8 cellular contexts compared by ENCODE assay signal in the genomic region with DNA sequence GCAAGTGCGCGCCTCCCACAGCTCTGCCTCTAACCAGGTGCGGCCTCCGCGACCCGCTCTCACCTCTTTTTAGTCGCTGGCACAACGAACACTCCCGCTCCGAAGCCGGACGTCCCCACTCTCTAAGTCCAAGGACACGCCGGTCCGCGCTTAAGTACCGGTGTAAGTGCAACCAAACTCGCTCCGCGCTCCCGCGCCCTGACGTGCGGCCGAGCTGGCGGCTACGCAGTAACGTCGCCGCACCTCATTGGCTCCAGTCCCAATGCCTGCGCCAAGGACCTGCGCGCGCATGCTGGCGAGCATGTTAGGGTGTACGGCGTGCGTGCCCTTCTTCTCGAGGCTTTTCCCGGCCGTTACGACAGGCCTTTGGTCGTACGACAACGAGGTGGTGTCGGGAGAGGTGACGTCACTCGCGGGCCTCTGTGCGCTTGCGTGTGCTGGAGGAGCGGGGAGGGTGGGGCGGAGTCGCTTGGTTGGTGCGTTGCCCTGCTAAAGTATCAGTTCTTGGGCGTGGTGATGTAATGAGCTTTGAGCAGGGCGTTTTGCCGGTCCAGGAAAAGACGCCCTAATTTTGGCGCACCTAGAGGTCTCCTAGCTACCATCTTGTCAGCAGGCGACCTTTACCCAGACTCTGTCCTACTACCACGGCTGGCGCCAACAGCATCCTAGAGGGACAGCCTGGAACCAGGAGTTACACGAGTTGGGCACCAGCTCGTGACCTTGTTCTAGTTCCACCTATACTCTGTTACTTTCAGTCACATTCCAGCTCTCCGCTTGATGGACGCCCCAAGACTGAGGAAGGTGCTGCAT. TPM values are rescaled to one million over a fixed set of nuclear protein-coding genes. Genes with fewer than 3 reads are reported as not detected.
DNase-seq lines count a peak whose midpoint lies in the region; ATAC-seq, FAIRE-seq and TF ChIP-seq lines count a peak whose summit lies in the region.

A gene (minus strand): TSS at position 124 of the 810 bp plus-strand sequence. CDS start 1,141 bp downstream, outside the sequence.

- H3K79me2 ChIP-seq in Loucy (ENCODE audit: insufficient read depth, low read length) = peaks cover 43% of the 10 kb centered on the region

- H3K36me3 Mint-ChIP-seq in naive thymus-derived CD8-positive, alpha-beta T cell = peaks cover 0 to 40% (median 5%) of the 10 kb centered on the region in 3 donors

- POLR2A ChIA-PET in naive thymus-derived CD8-positive, alpha-beta T cell (lab: Charles Lee) = interaction anchor here (0.5 to 1.5 kb wide), 16 partner anchors 10 to 1944 kb away, joined by 3 to 6 read pairs (median 3); a partner anchor contains a TSS

- peak within 1 kb of the TSS; percentile 99 to 100 (median 100) for H3K27ac Mint-ChIP-seq in naive thymus-derived CD8-positive, alpha-beta T cell

- peak within 1 kb of the TSS; percentile 95 for H3K9ac ChIP-seq in Loucy (ENCODE audit: low read depth, low read length, poor library complexity, severe bottlenecking)

- H3K9me3 Mint-ChIP-seq in naive thymus-derived CD8-positive, alpha-beta T cell = no peaks in the 10 kb centered on the region

- peak within 1 kb of the TSS; percentile 78 for H3K4me2 ChIP-seq in Loucy (ENCODE audit: low read depth, low read length, poor library complexity, severe bottlenecking)

- H3K9me2 ChIP-seq in Loucy (replicated peaks; ENCODE audit: low read depth, low read length) = no peaks in the 10 kb centered on the region

- peaks cover 0 to 7% (median 0%) of the 10 kb centered on the region in 5 donors for H3K27me3 Mint-ChIP-seq in naive thymus-derived CD8-positive, alpha-beta T cell

- peaks cover 23% of the 10 kb centered on the region; the same call in 1 of the 2 replicates for H3K36me3 ChIP-seq in Loucy (ENCODE audit: insufficient read depth, low read length)

- peak within 1 kb of the TSS; percentile 86 for H2AFZ ChIP-seq in Loucy (ENCODE audit: low read length)

- peaks cover 28% of the 10 kb centered on the region for H4K20me1 ChIP-seq in Loucy (ENCODE audit: insufficient read depth, low read length, poor library complexity, severe bottlenecking)

- TF ChIP-seq CTCF in Loucy (conservative IDR thresholded peaks at IDR 0.05; ENCODE audit: low read length) (no peak), fibroblast of mammary gland (conservative IDR thresholded peaks at IDR 0.05; ENCODE audit: control insufficient read depth, insufficient read depth, low read depth, low read length) (no peak)

- no peaks in the 10 kb centered on the region for H3K9me3 ChIP-seq in Loucy (ENCODE audit: insufficient read depth, low read depth, low read length)

- peak; percentile 90 to 92 for ATAC-seq in naive thymus-derived CD8-positive, alpha-beta T cell

- no peaks in the 10 kb centered on the region for H3K27me3 ChIP-seq in Loucy (ENCODE audit: insufficient read depth, low read length, poor library complexity, severe bottlenecking)

- FAIRE-seq in H54 (lab: Jason Lieb, UNC) = peak; percentile 87

- peaks cover 12 to 31% (median 23%) of the 10 kb centered on the region in 4 donors for H3K4me1 Mint-ChIP-seq in naive thymus-derived CD8-positive, alpha-beta T cell

- TF ChIP-seq POLR2A in H54 (IDR thresholded peaks at IDR 0.05; ENCODE audit: low read depth, low read length) = peak; percentile 100
- peak; percentile 92 for TF ChIP-seq POLR2A in Raji (IDR thresholded peaks at IDR 0.05; ENCODE audit: insufficient read depth, low read depth, low read length)

- peak; percentile 100 for DNase-seq in EL
- DNase-seq in H54 (ENCODE audit: insufficient read length, low spot score) = peak; percentile 98
- peak; percentile 100 for DNase-seq in activated T-helper 9 cell treated with anti-CD3 and anti-CD28 coated beads, Interleukin-2, amount 50 U/mL, for 16 hours (ENCODE audit: low read depth)
- DNase-seq in fibroblast of mammary gland (ENCODE audit: low read depth) = peak; percentile 100
- peak; percentile 95 to 100 (median 99) for DNase-seq in naive thymus-derived CD8-positive, alpha-beta T cell
- DNase-seq in stimulated activated naive CD4-positive, alpha-beta T cell (lab: John Stamatoyannopoulos, UW) = peak; percentile 97 to 100 (median 99)

- H3F3A ChIP-seq in Loucy (ENCODE audit: low read depth) = no peaks in the 10 kb centered on the region

- peak within 1 kb of the TSS; percentile 94 to 100 (median 99) for H3K4me3 Mint-ChIP-seq in naive thymus-derived CD8-positive, alpha-beta T cell

- peaks cover 14% of the 10 kb centered on the region for H3K4me1 ChIP-seq in Loucy (ENCODE audit: insufficient read depth, low read length, poor library complexity, severe bottlenecking)

- H3K4me3 ChIP-seq in Loucy (ENCODE audit: low read length, poor library complexity, severe bottlenecking) (peak within 1 kb of the TSS; percentile 93), fibroblast of mammary gland (ENCODE audit: control insufficient read depth, low read depth, low read length) (peak within 1 kb of the TSS; percentile 100)

RNA-seq across cellular contexts. Expression of the gene that starts here (rescaled TPM):
- 10 to 100 TPM; 56.1 to 58.0 TPM for total RNA-seq in naive thymus-derived CD8-positive, alpha-beta T cell
- polyA plus RNA-seq in naive thymus-derived CD8-positive, alpha-beta T cell = 100 to 1,000 TPM in 2 of 3 donors, 10 to 100 TPM in 1; 95.4 to 121 (median 101) TPM

Comparison
In these comparisons a context has a peak if more than half of its experiments do, and no peak if none do; other contexts are left out.
1. Peak in every context shown above with its lines: DNase-seq, ATAC-seq and H3K4me3 ChIP-seq.